11 cellular contexts compared by ENCODE assay signal in genomic region chr16:1870365-1871082, GRCh38. TPM values are rescaled to one million over a fixed set of nuclear protein-coding genes. Genes with fewer than 3 reads are reported as not detected.
A peak's percentile ranks its signal among the peaks of the same experiment; 100 is the strongest.
DNase-seq lines count a peak whose midpoint lies in the region; ATAC-seq lines count a peak whose summit lies in the region.
"Had no signal": no experiment of that assay in that cellular context is flagged by ENCODE, and none has a peak within 500 bp of the region (broad histone marks: within the 10 kb centered on the region; RNA-seq: fewer than 3 reads in every experiment).

No MANE protein-coding gene starts in this region.

- ATAC-seq in GM21737 (IDR thresholded peaks at IDR 0.05; ENCODE audit: unreplicated experiment) (no peak), GM21526 (IDR thresholded peaks at IDR 0.05; ENCODE audit: low FRiP score, unreplicated experiment) (no peak)

- DNase-seq in DMS153 treated with DMSO at 0.1 percent for 48 hours (lab: John Stamatoyannopoulos, UW; ENCODE audit: unreplicated experiment) (peak; percentile 22), NCI-H345 (lab: John Stamatoyannopoulos, UW) (peak; percentile 84), dermis blood vessel endothelial cell (peak; percentile 34), non-pigmented ciliary epithelial cell (ENCODE audit: low read depth) (peak; percentile 54), NCI-H1436 treated with DMSO at 0.1 percent for 48 hours (lab: John Stamatoyannopoulos, UW) (no peak), DMS79 (lab: John Stamatoyannopoulos, UW) (no peak)
- DNase-seq: DMS79 treated with DMSO at 0.1 percent for 48 hours, dorsolateral prefrontal cortex, NCI-H524 had no signal

RNA-seq across cellular contexts. Expression of gene MEIOB, which starts 1.4 kb away (rescaled TPM):
- total RNA-seq in dermis blood vessel endothelial cell, result not detected in 2 replicates

RNA-seq across cellular contexts. Expression of gene FAHD1, which starts 43.5 kb away (rescaled TPM):
- 79.7 and 82.4 TPM in 2 replicates for total RNA-seq in dermis blood vessel endothelial cell

RNA-seq across cellular contexts. Expression of gene HAGH, which starts 43.9 kb away (rescaled TPM):
- total RNA-seq in dermis blood vessel endothelial cell, result 76.5 and 89.2 TPM in 2 replicates

RNA-seq across cellular contexts. Expression of gene HS3ST6, which starts 47.7 kb away (rescaled TPM):
- not detected in 2 replicates for total RNA-seq in dermis blood vessel endothelial cell
- total RNA-seq: dorsolateral prefrontal cortex had no signal

Comparison
In these comparisons a context has a peak if more than half of its experiments do, and no peak if none do; other contexts are left out.
1. DNase-seq: peak in DMS153 treated with DMSO at 0.1 percent for 48 hours (single experiment), NCI-H345 (single experiment), dermis blood vessel endothelial cell (single experiment) and non-pigmented ciliary epithelial cell (single experiment); none in NCI-H1436 treated with DMSO at 0.1 percent for 48 hours (single experiment) and DMS79 (single experiment).